In the genomic region with DNA sequence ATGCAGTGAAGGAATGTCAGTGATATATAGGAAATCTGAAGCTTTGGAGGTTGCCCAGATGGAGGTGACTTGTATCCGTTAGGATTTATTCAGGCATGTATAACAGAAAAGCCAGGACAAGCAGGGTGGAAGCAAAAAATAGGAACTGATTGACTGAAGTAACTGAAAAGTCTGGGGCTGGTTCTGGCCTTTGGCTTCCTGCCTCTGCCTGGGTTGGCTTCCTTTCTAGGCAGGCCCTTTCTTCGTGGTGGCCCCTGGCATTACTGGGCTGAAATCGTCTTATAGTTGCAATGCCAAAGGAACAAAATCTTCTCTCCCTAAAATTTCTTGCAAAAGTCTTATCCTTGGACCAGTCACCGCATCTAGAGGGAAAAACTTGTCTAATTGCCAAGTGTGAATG, we compare ENCODE assay signal across 1 cellular context.
TF ChIP-seq lines count a peak whose summit lies in the region.

No MANE protein-coding gene starts in this region.

TF ChIP-seq in neural cell, 6 proteins besides CTCF, POLR2A, EP300 and RAD21 (continued from another document):
- TF ChIP-seq, protein P1, sequence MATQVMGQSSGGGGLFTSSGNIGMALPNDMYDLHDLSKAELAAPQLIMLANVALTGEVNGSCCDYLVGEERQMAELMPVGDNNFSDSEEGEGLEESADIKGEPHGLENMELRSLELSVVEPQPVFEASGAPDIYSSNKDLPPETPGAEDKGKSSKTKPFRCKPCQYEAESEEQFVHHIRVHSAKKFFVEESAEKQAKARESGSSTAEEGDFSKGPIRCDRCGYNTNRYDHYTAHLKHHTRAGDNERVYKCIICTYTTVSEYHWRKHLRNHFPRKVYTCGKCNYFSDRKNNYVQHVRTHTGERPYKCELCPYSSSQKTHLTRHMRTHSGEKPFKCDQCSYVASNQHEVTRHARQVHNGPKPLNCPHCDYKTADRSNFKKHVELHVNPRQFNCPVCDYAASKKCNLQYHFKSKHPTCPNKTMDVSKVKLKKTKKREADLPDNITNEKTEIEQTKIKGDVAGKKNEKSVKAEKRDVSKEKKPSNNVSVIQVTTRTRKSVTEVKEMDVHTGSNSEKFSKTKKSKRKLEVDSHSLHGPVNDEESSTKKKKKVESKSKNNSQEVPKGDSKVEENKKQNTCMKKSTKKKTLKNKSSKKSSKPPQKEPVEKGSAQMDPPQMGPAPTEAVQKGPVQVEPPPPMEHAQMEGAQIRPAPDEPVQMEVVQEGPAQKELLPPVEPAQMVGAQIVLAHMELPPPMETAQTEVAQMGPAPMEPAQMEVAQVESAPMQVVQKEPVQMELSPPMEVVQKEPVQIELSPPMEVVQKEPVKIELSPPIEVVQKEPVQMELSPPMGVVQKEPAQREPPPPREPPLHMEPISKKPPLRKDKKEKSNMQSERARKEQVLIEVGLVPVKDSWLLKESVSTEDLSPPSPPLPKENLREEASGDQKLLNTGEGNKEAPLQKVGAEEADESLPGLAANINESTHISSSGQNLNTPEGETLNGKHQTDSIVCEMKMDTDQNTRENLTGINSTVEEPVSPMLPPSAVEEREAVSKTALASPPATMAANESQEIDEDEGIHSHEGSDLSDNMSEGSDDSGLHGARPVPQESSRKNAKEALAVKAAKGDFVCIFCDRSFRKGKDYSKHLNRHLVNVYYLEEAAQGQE (IDR thresholded peaks at IDR 0.05; ENCODE audit: borderline replicate concordance): no peak
TF ChIP-seq in neural cell: peak in this region for 0.
